Comparison of ENCODE assay signal across 2 cellular contexts in genomic region chr3:123236902-123237301, GRCh38.
A peak's percentile ranks its signal among the peaks of the same experiment; 100 is the strongest.
TF ChIP-seq lines count a peak whose summit lies in the region.

No MANE protein-coding gene starts in this region.

TF ChIP-seq in HEK293, 187 proteins besides CTCF, POLR2A, EP300 and RAD21 (continued from another document):
- TF ChIP-seq ZNF280D (tag by site-specific recombination; IDR thresholded peaks at IDR 0.05): no peak

TF ChIP-seq in K562, 482 proteins besides CTCF, POLR2A, EP300 and RAD21:
- TF ChIP-seq, protein P1, sequence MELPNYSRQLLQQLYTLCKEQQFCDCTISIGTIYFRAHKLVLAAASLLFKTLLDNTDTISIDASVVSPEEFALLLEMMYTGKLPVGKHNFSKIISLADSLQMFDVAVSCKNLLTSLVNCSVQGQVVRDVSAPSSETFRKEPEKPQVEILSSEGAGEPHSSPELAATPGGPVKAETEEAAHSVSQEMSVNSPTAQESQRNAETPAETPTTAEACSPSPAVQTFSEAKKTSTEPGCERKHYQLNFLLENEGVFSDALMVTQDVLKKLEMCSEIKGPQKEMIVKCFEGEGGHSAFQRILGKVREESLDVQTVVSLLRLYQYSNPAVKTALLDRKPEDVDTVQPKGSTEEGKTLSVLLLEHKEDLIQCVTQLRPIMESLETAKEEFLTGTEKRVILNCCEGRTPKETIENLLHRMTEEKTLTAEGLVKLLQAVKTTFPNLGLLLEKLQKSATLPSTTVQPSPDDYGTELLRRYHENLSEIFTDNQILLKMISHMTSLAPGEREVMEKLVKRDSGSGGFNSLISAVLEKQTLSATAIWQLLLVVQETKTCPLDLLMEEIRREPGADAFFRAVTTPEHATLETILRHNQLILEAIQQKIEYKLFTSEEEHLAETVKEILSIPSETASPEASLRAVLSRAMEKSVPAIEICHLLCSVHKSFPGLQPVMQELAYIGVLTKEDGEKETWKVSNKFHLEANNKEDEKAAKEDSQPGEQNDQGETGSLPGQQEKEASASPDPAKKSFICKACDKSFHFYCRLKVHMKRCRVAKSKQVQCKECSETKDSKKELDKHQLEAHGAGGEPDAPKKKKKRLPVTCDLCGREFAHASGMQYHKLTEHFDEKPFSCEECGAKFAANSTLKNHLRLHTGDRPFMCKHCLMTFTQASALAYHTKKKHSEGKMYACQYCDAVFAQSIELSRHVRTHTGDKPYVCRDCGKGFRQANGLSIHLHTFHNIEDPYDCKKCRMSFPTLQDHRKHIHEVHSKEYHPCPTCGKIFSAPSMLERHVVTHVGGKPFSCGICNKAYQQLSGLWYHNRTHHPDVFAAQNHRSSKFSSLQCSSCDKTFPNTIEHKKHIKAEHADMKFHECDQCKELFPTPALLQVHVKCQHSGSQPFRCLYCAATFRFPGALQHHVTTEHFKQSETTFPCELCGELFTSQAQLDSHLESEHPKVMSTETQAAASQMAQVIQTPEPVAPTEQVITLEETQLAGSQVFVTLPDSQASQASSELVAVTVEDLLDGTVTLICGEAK (IDR thresholded peaks at IDR 0.05): peak; percentile 77
- TF ChIP-seq, protein P1 (CRISPR knock-in tag; IDR thresholded peaks at IDR 0.05): no peak
- TF ChIP-seq, protein P2, sequence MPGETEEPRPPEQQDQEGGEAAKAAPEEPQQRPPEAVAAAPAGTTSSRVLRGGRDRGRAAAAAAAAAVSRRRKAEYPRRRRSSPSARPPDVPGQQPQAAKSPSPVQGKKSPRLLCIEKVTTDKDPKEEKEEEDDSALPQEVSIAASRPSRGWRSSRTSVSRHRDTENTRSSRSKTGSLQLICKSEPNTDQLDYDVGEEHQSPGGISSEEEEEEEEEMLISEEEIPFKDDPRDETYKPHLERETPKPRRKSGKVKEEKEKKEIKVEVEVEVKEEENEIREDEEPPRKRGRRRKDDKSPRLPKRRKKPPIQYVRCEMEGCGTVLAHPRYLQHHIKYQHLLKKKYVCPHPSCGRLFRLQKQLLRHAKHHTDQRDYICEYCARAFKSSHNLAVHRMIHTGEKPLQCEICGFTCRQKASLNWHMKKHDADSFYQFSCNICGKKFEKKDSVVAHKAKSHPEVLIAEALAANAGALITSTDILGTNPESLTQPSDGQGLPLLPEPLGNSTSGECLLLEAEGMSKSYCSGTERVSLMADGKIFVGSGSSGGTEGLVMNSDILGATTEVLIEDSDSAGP (CRISPR knock-in tag; IDR thresholded peaks at IDR 0.05): no peak
